ENCODE assay signal across 1 cellular context in the genomic region with DNA sequence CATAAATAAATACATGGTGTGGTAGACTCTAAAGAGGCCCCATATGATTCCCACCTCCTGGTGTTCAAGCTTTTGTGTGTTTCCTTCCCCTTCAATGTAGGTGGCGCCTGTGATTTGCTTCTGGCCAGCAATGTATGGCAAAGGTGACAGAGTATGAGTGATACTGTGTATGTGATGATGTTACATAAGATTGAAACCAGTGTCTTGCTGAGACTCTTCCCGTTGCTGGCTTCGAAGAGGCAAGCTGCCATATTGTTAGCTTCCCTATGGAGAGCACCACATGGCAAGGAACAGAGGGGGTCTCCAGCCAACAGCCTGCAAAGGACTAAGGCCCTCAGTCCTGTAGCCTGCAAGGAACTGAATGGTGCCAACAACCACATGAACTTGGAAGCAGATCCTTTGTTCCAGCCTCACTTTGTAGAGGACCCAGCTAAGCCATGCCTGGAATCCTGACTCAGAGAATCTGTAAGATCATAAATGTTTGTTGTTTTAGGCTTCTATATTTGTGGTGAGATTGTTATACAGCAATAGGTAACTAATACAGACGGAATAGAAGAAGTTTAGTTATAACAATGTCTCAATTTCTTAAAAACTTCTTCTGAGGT.
TF ChIP-seq lines count a peak whose summit lies in the region.

No MANE protein-coding gene starts in this region.

TF ChIP-seq in SK-N-SH, 30 proteins besides CTCF, POLR2A, EP300 and RAD21 (continued from another document):
- TF ChIP-seq, protein P1, sequence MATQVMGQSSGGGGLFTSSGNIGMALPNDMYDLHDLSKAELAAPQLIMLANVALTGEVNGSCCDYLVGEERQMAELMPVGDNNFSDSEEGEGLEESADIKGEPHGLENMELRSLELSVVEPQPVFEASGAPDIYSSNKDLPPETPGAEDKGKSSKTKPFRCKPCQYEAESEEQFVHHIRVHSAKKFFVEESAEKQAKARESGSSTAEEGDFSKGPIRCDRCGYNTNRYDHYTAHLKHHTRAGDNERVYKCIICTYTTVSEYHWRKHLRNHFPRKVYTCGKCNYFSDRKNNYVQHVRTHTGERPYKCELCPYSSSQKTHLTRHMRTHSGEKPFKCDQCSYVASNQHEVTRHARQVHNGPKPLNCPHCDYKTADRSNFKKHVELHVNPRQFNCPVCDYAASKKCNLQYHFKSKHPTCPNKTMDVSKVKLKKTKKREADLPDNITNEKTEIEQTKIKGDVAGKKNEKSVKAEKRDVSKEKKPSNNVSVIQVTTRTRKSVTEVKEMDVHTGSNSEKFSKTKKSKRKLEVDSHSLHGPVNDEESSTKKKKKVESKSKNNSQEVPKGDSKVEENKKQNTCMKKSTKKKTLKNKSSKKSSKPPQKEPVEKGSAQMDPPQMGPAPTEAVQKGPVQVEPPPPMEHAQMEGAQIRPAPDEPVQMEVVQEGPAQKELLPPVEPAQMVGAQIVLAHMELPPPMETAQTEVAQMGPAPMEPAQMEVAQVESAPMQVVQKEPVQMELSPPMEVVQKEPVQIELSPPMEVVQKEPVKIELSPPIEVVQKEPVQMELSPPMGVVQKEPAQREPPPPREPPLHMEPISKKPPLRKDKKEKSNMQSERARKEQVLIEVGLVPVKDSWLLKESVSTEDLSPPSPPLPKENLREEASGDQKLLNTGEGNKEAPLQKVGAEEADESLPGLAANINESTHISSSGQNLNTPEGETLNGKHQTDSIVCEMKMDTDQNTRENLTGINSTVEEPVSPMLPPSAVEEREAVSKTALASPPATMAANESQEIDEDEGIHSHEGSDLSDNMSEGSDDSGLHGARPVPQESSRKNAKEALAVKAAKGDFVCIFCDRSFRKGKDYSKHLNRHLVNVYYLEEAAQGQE (IDR thresholded peaks at IDR 0.05; ENCODE audit: low read depth, low read length) = no peak
- TF ChIP-seq GATA2 (CRISPR knock-in tag; IDR thresholded peaks at IDR 0.05) = no peak
- no peak for TF ChIP-seq FOSL2 (IDR thresholded peaks at IDR 0.05; ENCODE audit: borderline replicate concordance, low read depth)
- TF ChIP-seq, protein P2, sequence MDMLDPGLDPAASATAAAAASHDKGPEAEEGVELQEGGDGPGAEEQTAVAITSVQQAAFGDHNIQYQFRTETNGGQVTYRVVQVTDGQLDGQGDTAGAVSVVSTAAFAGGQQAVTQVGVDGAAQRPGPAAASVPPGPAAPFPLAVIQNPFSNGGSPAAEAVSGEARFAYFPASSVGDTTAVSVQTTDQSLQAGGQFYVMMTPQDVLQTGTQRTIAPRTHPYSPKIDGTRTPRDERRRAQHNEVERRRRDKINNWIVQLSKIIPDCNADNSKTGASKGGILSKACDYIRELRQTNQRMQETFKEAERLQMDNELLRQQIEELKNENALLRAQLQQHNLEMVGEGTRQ (IDR thresholded peaks at IDR 0.05; ENCODE audit: borderline replicate concordance, low read depth, low read length) = no peak
- TF ChIP-seq, protein P3, sequence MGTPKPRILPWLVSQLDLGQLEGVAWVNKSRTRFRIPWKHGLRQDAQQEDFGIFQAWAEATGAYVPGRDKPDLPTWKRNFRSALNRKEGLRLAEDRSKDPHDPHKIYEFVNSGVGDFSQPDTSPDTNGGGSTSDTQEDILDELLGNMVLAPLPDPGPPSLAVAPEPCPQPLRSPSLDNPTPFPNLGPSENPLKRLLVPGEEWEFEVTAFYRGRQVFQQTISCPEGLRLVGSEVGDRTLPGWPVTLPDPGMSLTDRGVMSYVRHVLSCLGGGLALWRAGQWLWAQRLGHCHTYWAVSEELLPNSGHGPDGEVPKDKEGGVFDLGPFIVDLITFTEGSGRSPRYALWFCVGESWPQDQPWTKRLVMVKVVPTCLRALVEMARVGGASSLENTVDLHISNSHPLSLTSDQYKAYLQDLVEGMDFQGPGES (IDR thresholded peaks at IDR 0.05; ENCODE audit: low read depth, low read length) = no peak
- TF ChIP-seq EZH2phosphoT487 (IDR thresholded peaks at IDR 0.05; ENCODE audit: borderline replicate concordance, low read depth) = no peak
- no peak for TF ChIP-seq MXI1 (IDR thresholded peaks at IDR 0.05; ENCODE audit: low read depth, low read length)
- TF ChIP-seq CHD2 (IDR thresholded peaks at IDR 0.05; ENCODE audit: low read length, partially characterized antibody) = no peak
TF ChIP-seq in SK-N-SH: peak in this region for 0.
